Comparison of ENCODE assay signal across 27 cellular contexts in the genomic region with DNA sequence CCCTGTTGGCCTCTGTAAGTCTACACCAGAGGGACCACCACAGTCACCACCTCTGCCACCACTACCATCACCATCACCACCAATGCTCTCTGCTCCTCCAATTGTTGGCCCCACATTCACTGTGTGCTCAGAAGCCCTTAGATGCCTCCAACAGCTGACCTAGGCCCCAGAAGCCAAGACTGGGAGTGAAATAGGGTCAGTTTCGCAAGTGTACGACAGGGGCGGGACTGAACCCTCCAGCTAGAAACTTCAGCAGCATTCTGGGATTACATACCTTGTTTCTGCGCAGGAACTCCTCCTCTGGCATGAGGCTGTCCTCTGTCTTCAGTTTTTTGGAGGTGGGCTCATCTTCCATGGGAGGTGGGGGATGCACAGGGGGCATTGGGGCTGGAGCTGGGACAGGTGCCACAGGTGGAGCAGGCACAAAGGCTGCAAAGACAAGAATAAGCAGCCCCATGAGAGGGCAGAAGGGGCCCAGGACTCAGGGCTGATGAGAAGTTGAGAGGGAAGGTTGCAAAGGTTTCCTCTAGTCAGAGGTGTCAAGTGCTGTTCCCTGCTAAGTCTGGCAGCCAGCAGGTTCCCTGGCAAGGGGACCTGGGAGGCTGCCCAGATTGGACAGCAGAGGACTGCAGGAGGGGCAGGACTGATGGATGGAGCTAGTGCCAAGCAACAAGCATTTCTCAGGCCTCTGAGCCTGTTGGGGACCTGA. TPM values are rescaled to one million over a fixed set of nuclear protein-coding genes. Genes with fewer than 3 reads are reported as not detected.
DNase-seq lines count a peak whose midpoint lies in the region; ATAC-seq and TF ChIP-seq lines count a peak whose summit lies in the region.
"Had no signal": no experiment of that assay in that cellular context is flagged by ENCODE, and none has a peak within 500 bp of the region (broad histone marks: within the 10 kb centered on the region; RNA-seq: fewer than 3 reads in every experiment).

No MANE protein-coding gene starts in this region.

- H3K4me3 Mint-ChIP-seq in activated CD8-positive, alpha-beta memory T cell treated with anti-CD3 and anti-CD28 coated beads, Interleukin-2, amount 10 ng/mL, durations not matched to agents 7 days and 5 days: no peak overlapping the region
- H3K4me3 Mint-ChIP-seq in T-cell: no peak overlapping the region
- H3K4me3 Mint-ChIP-seq: endodermal cell, neural crest cell had no signal

- no peak for ATAC-seq in activated CD8-positive, alpha-beta memory T cell treated with anti-CD3 and anti-CD28 coated beads, Interleukin-2, amount 10 ng/mL, durations not matched to agents 7 days and 5 days
- peak; percentile 75 to 90 for ATAC-seq in gastrocnemius medialis
- ATAC-seq in GM21390 (IDR thresholded peaks at IDR 0.05; ENCODE audit: unreplicated experiment): no peak
- ATAC-seq in GM18502 (IDR thresholded peaks at IDR 0.05; ENCODE audit: poor library complexity, unreplicated experiment): no peak
- no peak for ATAC-seq in T-cell (replicated peaks in 1 of 4)
- ATAC-seq: upper lobe of right lung had no signal

- CTCF ChIA-PET in activated CD8-positive, alpha-beta memory T cell treated with anti-CD3 and anti-CD28 coated beads, Interleukin-2, amount 10 ng/mL, durations not matched to agents 7 days and 5 days (lab: Charles Lee): interaction anchor here (1.1 kb wide), 1 partner anchor 49 kb away, joined by 6 read pairs; no protein-coding TSS in a partner anchor
- CTCF ChIA-PET in T-cell (lab: Charles Lee): interaction anchor here in 1 of 2 donors (1.1 kb wide), 1 partner anchor 13 kb away, joined by 3 read pairs; no protein-coding TSS in a partner anchor

- H3K9ac ChIP-seq in adipocyte (ENCODE audit: low read length): peak overlapping the region; percentile 40

- in situ Hi-C loops in gastrocnemius medialis (cut with MboI; ENCODE audit: low sequenced_read_pairs in 4 of 4): no loop called here

- POLR2A ChIA-PET in T-cell (lab: Charles Lee): interaction anchor here in 1 of 2 donors (0.6 kb wide), 1 partner anchor 67 kb away, joined by 4 read pairs; no protein-coding TSS in a partner anchor

- no peak for TF ChIP-seq POLR2A in gastrocnemius medialis (IDR thresholded peaks at IDR 0.05)

- no peaks in the 10 kb centered on the region for H3K27me3 ChIP-seq in adipocyte (replicated peaks; ENCODE audit: control insufficient read depth, insufficient read depth, low read length)
- no peaks in the 10 kb centered on the region for H3K27me3 ChIP-seq in left ventricle myocardium inferior (ENCODE audit: low read depth)
- no peaks in the 10 kb centered on the region for H3K27me3 ChIP-seq in gastrocnemius medialis
- H3K27me3 ChIP-seq: breast epithelium, esophagus muscularis mucosa, SJSA1, upper lobe of right lung had no signal

- H3K36me3 ChIP-seq in adipocyte (ENCODE audit: control insufficient read depth, insufficient read depth, low read length, severe bottlenecking): peaks cover 95% of the 10 kb centered on the region
- H3K36me3 ChIP-seq in left ventricle myocardium inferior: peaks cover 100% of the 10 kb centered on the region
- peaks cover 6 to 100% of the 10 kb centered on the region in 2 donors for H3K36me3 ChIP-seq in gastrocnemius medialis

- H3K36me3 Mint-ChIP-seq in activated CD8-positive, alpha-beta memory T cell treated with anti-CD3 and anti-CD28 coated beads, Interleukin-2, amount 10 ng/mL, durations not matched to agents 7 days and 5 days: peaks cover 84% of the 10 kb centered on the region
- peaks cover 66% of the 10 kb centered on the region for H3K36me3 Mint-ChIP-seq in T-cell

- H3K27me3 Mint-ChIP-seq in activated CD8-positive, alpha-beta memory T cell treated with anti-CD3 and anti-CD28 coated beads, Interleukin-2, amount 10 ng/mL, durations not matched to agents 7 days and 5 days: no peaks in the 10 kb centered on the region
- no peaks in the 10 kb centered on the region for H3K27me3 Mint-ChIP-seq in T-cell

- intact Hi-C loops in left ventricle myocardium inferior (cut with micrococcal nuclease): no loop called here
- intact Hi-C loops in gastrocnemius medialis (cut with DNase I; ENCODE audit: low total_unique reads): no loop called here

- no peaks in the 10 kb centered on the region for H3K9me3 Mint-ChIP-seq in activated CD8-positive, alpha-beta memory T cell treated with anti-CD3 and anti-CD28 coated beads, Interleukin-2, amount 10 ng/mL, durations not matched to agents 7 days and 5 days (ENCODE audit: low read depth)
- H3K9me3 Mint-ChIP-seq in T-cell: no peaks in the 10 kb centered on the region
- H3K9me3 Mint-ChIP-seq: activated T-helper 2 cell treated with anti-CD3 and anti-CD28 coated beads, Interferon-gamma antibody, Interleukin-2, Interleukin-4, amounts not matched to agents 10 μg/mL and 5 μg/mL and 100 μg/mL, durations not matched to agents 14 hours and 24 hours and 36 hours; endodermal cell; neural crest cell had no signal

- peak overlapping the region; percentile 8 for H3K27ac Mint-ChIP-seq in activated CD8-positive, alpha-beta memory T cell treated with anti-CD3 and anti-CD28 coated beads, Interleukin-2, amount 10 ng/mL, durations not matched to agents 7 days and 5 days
- H3K27ac Mint-ChIP-seq in T-cell: peak overlapping the region in 1 of 2 donors; percentile 16
- H3K27ac Mint-ChIP-seq: activated T-helper 2 cell treated with anti-CD3 and anti-CD28 coated beads, Interferon-gamma antibody, Interleukin-2, Interleukin-4, amounts not matched to agents 10 μg/mL and 5 μg/mL and 100 μg/mL, durations not matched to agents 14 hours and 24 hours and 36 hours; endodermal cell had no signal

- no peak for TF ChIP-seq CTCF in left ventricle myocardium inferior (IDR thresholded peaks at IDR 0.05; ENCODE audit: borderline replicate concordance)
- TF ChIP-seq CTCF in gastrocnemius medialis (IDR thresholded peaks at IDR 0.05 in 4 of 5, conservative IDR thresholded peaks at IDR 0.05 in 1 of 5): no peak

- H3K27ac ChIP-seq in left ventricle myocardium inferior (replicated peaks) (peak overlapping the region; percentile 69), gastrocnemius medialis (peak overlapping the region; percentile 4 to 74 (median 36))
- H3K27ac ChIP-seq: breast epithelium, esophagus muscularis mucosa, SJSA1, upper lobe of right lung had no signal

- no peak overlapping the region for H3K4me3 ChIP-seq in adipocyte (ENCODE audit: low read length)
- H3K4me3 ChIP-seq in left ventricle myocardium inferior: no peak overlapping the region
- H3K4me3 ChIP-seq in gastrocnemius medialis: no peak overlapping the region
- H3K4me3 ChIP-seq: breast epithelium, esophagus muscularis mucosa, lung, SJSA1, upper lobe of right lung had no signal

- peaks cover 28% of the 10 kb centered on the region for H3K4me1 Mint-ChIP-seq in activated CD8-positive, alpha-beta memory T cell treated with anti-CD3 and anti-CD28 coated beads, Interleukin-2, amount 10 ng/mL, durations not matched to agents 7 days and 5 days
- peaks cover 0 to 4% (median 1%) of the 10 kb centered on the region in 3 donors for H3K4me1 Mint-ChIP-seq in T-cell
- H3K4me1 Mint-ChIP-seq: endodermal cell had no signal

- peaks cover 28% of the 10 kb centered on the region for H3K4me1 ChIP-seq in adipocyte (ENCODE audit: control insufficient read depth, insufficient read depth, low read length)
- H3K4me1 ChIP-seq in left ventricle myocardium inferior: peaks cover 68% of the 10 kb centered on the region
- peaks cover 24 to 36% of the 10 kb centered on the region in 2 donors for H3K4me1 ChIP-seq in gastrocnemius medialis
- H3K4me1 ChIP-seq: SJSA1, upper lobe of right lung had no signal

- H3K9me3 ChIP-seq in adipocyte (ENCODE audit: control insufficient read depth, low read length) (no peaks in the 10 kb centered on the region), left ventricle myocardium inferior (replicated peaks) (no peaks in the 10 kb centered on the region), gastrocnemius medialis (no peaks in the 10 kb centered on the region)
- H3K9me3 ChIP-seq: breast epithelium, esophagus muscularis mucosa, SJSA1, upper lobe of right lung had no signal

- DNase-seq in activated CD8-positive, alpha-beta memory T cell treated with anti-CD3 and anti-CD28 coated beads, Interleukin-2, amount 10 ng/mL, durations not matched to agents 7 days and 5 days: no peak
- DNase-seq in activated CD8-positive, alpha-beta memory T cell treated with anti-CD3 and anti-CD28 coated beads for 24 hours: no peak
- no peak for DNase-seq in adipocyte (ENCODE audit: low read depth)
- DNase-seq in left ventricle myocardium inferior: peak; percentile 68
- peak; percentile 42 to 85 for DNase-seq in gastrocnemius medialis
- DNase-seq in T-cell: no peak
- DNase-seq: activated CD4-positive, alpha-beta T cell treated with anti-CD3 and anti-CD28 coated beads for 48 hours; activated CD8-positive, alpha-beta memory T cell treated with anti-CD3 and anti-CD28 coated beads, Interleukin-2, amount 50 U/mL, for 4 hours; AML-193; DMS53; endodermal cell; foreskin melanocyte; GF-D8; H7; islet precursor cell; Karpas-422; NCI-H1694; NCI-H526 treated with DMSO at 0.1 percent for 48 hours; upper lobe of right lung had no signal

RNA-seq across cellular contexts. Expression of a gene that starts 10.2 kb away (rescaled TPM):
- 10 to 100 TPM; 32.2 to 48.1 TPM for total RNA-seq in activated CD8-positive, alpha-beta memory T cell treated with anti-CD3 and anti-CD28 coated beads, Interleukin-2, amount 10 ng/mL, durations not matched to agents 7 days and 5 days
- total RNA-seq in left ventricle myocardium inferior (5.8 TPM), gastrocnemius medialis (1 to 10 TPM; 4.1 to 9.6 (median 6.2) TPM), T-cell (10 to 100 TPM; 56.2 to 84.3 (median 82.3) TPM)

RNA-seq across cellular contexts. Expression of a gene that starts 19.8 kb away (rescaled TPM):
- 100 to 1,000 TPM; 214 to 267 TPM for total RNA-seq in activated CD8-positive, alpha-beta memory T cell treated with anti-CD3 and anti-CD28 coated beads, Interleukin-2, amount 10 ng/mL, durations not matched to agents 7 days and 5 days
- total RNA-seq in left ventricle myocardium inferior (89.2 TPM), gastrocnemius medialis (100 to 1,000 TPM in 2 of 4 donors, 10 to 100 TPM in 2; 36.0 to 145 (median 94.5) TPM), T-cell (100 to 1,000 TPM; 272 to 323 (median 292) TPM)

RNA-seq across cellular contexts. Expression of a gene that starts 19.9 kb away (rescaled TPM):
- total RNA-seq in activated CD8-positive, alpha-beta memory T cell treated with anti-CD3 and anti-CD28 coated beads, Interleukin-2, amount 10 ng/mL, durations not matched to agents 7 days and 5 days: 1 to 10 TPM; 4.9 to 6.2 TPM
- total RNA-seq in left ventricle myocardium inferior: 0.58 TPM
- 1 to 10 TPM in 2 of 4 donors, under 1 TPM in 2; 0.41 to 1.4 (median 1.1) TPM for total RNA-seq in gastrocnemius medialis
- total RNA-seq in T-cell: 10 to 100 TPM in 1 of 5 donors, 1 to 10 TPM in 4; 4.6 to 10.9 (median 5.1) TPM

RNA-seq across cellular contexts. Expression of a gene that starts 47.6 kb away (rescaled TPM):
- 10 to 100 TPM in 1 of 2 experiments, 1 to 10 TPM in 1; 8.7 to 10.2 TPM for total RNA-seq in activated CD8-positive, alpha-beta memory T cell treated with anti-CD3 and anti-CD28 coated beads, Interleukin-2, amount 10 ng/mL, durations not matched to agents 7 days and 5 days
- total RNA-seq in left ventricle myocardium inferior (6.5 TPM), gastrocnemius medialis (1 to 10 TPM; 3.5 to 6.5 (median 5.6) TPM), T-cell (10 to 100 TPM; 12.8 to 21.9 (median 16.1) TPM)

RNA-seq across cellular contexts. Expression of a gene that starts 50.3 kb away (rescaled TPM):
- total RNA-seq in activated CD8-positive, alpha-beta memory T cell treated with anti-CD3 and anti-CD28 coated beads, Interleukin-2, amount 10 ng/mL, durations not matched to agents 7 days and 5 days: 10 to 100 TPM in 1 of 2 experiments, 1 to 10 TPM in 1; 8.5 to 10.5 TPM
- total RNA-seq in left ventricle myocardium inferior (4.9 TPM), gastrocnemius medialis (10 to 100 TPM in 1 of 4 donors, 1 to 10 TPM in 3; 4.7 to 11.2 (median 8.1) TPM), T-cell (1 to 10 TPM; 6.2 to 8.4 (median 6.3) TPM)

Comparison
In these comparisons a context has a peak if more than half of its experiments do, and no peak if none do; other contexts are left out.
1. ATAC-seq: peak in gastrocnemius medialis (2 of 2); none in activated CD8-positive, alpha-beta memory T cell treated with anti-CD3 and anti-CD28 coated beads, Interleukin-2, amount 10 ng/mL, durations not matched to agents 7 days and 5 days (single experiment), GM21390 (single experiment), GM18502 (single experiment) and T-cell (0 of 4).
2. DNase-seq: peak in left ventricle myocardium inferior (single experiment) and gastrocnemius medialis (2 of 2); none in activated CD8-positive, alpha-beta memory T cell treated with anti-CD3 and anti-CD28 coated beads, Interleukin-2, amount 10 ng/mL, durations not matched to agents 7 days and 5 days (single experiment), activated CD8-positive, alpha-beta memory T cell treated with anti-CD3 and anti-CD28 coated beads for 24 hours (single experiment), adipocyte (single experiment) and T-cell (0 of 34).